Comparison of ENCODE assay signal across 23 cellular contexts in genomic region chr12:6831450-6831995, GRCh38. TPM values are rescaled to one million over a fixed set of nuclear protein-coding genes. Genes with fewer than 3 reads are reported as not detected.
"Had no signal": no experiment of that assay in that cellular context is flagged by ENCODE, and none has a peak within 500 bp of the region (broad histone marks: within the 10 kb centered on the region; RNA-seq: fewer than 3 reads in every experiment).

No MANE protein-coding gene starts in this region.

- ATAC-seq: activated CD8-positive, alpha-beta memory T cell treated with anti-CD3 and anti-CD28 coated beads, Interleukin-2, amount 10 ng/mL, durations not matched to agents 7 days and 5 days; activated naive CD8-positive, alpha-beta T cell treated with anti-CD3 and anti-CD28 coated beads, Interleukin-2, amount 50 U/mL, for 24 hours; body of pancreas; left ventricle myocardium superior; naive thymus-derived CD8-positive, alpha-beta T cell had no signal

- H3K9me3 ChIP-seq: body of pancreas, testis had no signal

- H3K4me3 Mint-ChIP-seq: activated CD4-positive, alpha-beta memory T cell treated with anti-CD3 and anti-CD28 coated beads, Interleukin-2, amount 10 ng/mL, durations not matched to agents 7 days and 5 days; activated CD8-positive, alpha-beta memory T cell treated with anti-CD3 and anti-CD28 coated beads, Interleukin-2, amount 10 ng/mL, durations not matched to agents 7 days and 5 days; activated naive CD4-positive, alpha-beta T cell treated with anti-CD3 and anti-CD28 coated beads, Interleukin-2, amount 10 ng/mL, durations not matched to agents 7 days and 5 days; activated naive CD8-positive, alpha-beta T cell treated with anti-CD3 and anti-CD28 coated beads, Interleukin-2, amount 50 U/mL, for 24 hours had no signal

- H3K27me3 ChIP-seq: body of pancreas, testis had no signal

- H3K9me3 Mint-ChIP-seq: activated CD4-positive, alpha-beta memory T cell treated with anti-CD3 and anti-CD28 coated beads, Interleukin-2, amount 10 ng/mL, durations not matched to agents 7 days and 5 days; activated naive CD4-positive, alpha-beta T cell treated with anti-CD3 and anti-CD28 coated beads, Interleukin-2, amount 10 ng/mL, durations not matched to agents 7 days and 5 days; activated naive CD8-positive, alpha-beta T cell treated with anti-CD3 and anti-CD28 coated beads, Interleukin-2, amount 50 U/mL, for 24 hours; mesothelial cell of epicardium; naive thymus-derived CD8-positive, alpha-beta T cell had no signal

- H3K27ac Mint-ChIP-seq: activated CD4-positive, alpha-beta memory T cell treated with anti-CD3 and anti-CD28 coated beads, Interleukin-2, amount 10 ng/mL, durations not matched to agents 7 days and 5 days; activated CD8-positive, alpha-beta memory T cell treated with anti-CD3 and anti-CD28 coated beads, Interleukin-2, amount 10 ng/mL, durations not matched to agents 7 days and 5 days; activated naive CD4-positive, alpha-beta T cell treated with anti-CD3 and anti-CD28 coated beads, Interleukin-2, amount 10 ng/mL, durations not matched to agents 7 days and 5 days; activated naive CD8-positive, alpha-beta T cell treated with anti-CD3 and anti-CD28 coated beads, Interleukin-2, amount 50 U/mL, for 24 hours; immature natural killer cell; mesothelial cell of epicardium; progenitor cell of endocrine pancreas had no signal

- H3K27ac ChIP-seq: body of pancreas, testis had no signal

- H3K36me3 Mint-ChIP-seq: activated CD8-positive, alpha-beta memory T cell treated with anti-CD3 and anti-CD28 coated beads, Interleukin-2, amount 10 ng/mL, durations not matched to agents 7 days and 5 days; activated naive CD4-positive, alpha-beta T cell treated with anti-CD3 and anti-CD28 coated beads, Interleukin-2, amount 10 ng/mL, durations not matched to agents 7 days and 5 days; immature natural killer cell had no signal

- DNase-seq: activated CD4-positive, alpha-beta memory T cell treated with anti-CD3 and anti-CD28 coated beads, Interleukin-2, amount 10 ng/mL, durations not matched to agents 7 days and 5 days; activated CD4-positive, alpha-beta T cell treated with anti-CD3 and anti-CD28 coated beads for 4 hours; activated CD4-positive, CD25-positive, alpha-beta regulatory T cell; activated CD8-positive, alpha-beta memory T cell treated with anti-CD3 and anti-CD28 coated beads, Interleukin-2, amount 10 ng/mL, durations not matched to agents 7 days and 5 days; activated effector memory CD4-positive, alpha-beta T cell treated with anti-CD3 and anti-CD28 coated beads, Interleukin-2, amount 50 U/mL, for 16 hours; activated naive CD4-positive, alpha-beta T cell treated with anti-CD3 and anti-CD28 coated beads, Interleukin-2, amount 10 ng/mL, durations not matched to agents 7 days and 5 days; activated naive CD8-positive, alpha-beta T cell treated with anti-CD3 and anti-CD28 coated beads, Interleukin-2, amount 50 U/mL, for 24 hours; activated T-cell treated with anti-CD3 and anti-CD28 coated beads for 4 hours; body of pancreas; immature natural killer cell; kidney glomerular epithelial cell; left ventricle myocardium superior; mammary epithelial cell; naive thymus-derived CD8-positive, alpha-beta T cell; retina; stimulated activated CD4-positive, alpha-beta T cell treated with anti-CD3 and anti-CD28 coated beads, Interleukin-2, amount 100 ng/mL, for 48 hours; stimulated activated CD8-positive, alpha-beta memory T cell treated with anti-CD3 and anti-CD28 coated beads, Interleukin-4, amount 100 ng/mL, for 48 hours; stimulated activated naive CD4-positive, alpha-beta T cell; T-helper 9 cell; testis; trophoblast cell had no signal

- H3K4me3 ChIP-seq: body of pancreas, testis had no signal

RNA-seq across cellular contexts. Expression of gene GNB3, which starts 9.2 kb away (rescaled TPM):
- total RNA-seq: activated CD4-positive, alpha-beta memory T cell treated with anti-CD3 and anti-CD28 coated beads, Interleukin-2, amount 10 ng/mL, durations not matched to agents 7 days and 5 days had no signal

RNA-seq across cellular contexts. Expression of gene GPR162, which starts 9.9 kb away (rescaled TPM):
- total RNA-seq: activated CD4-positive, alpha-beta memory T cell treated with anti-CD3 and anti-CD28 coated beads, Interleukin-2, amount 10 ng/mL, durations not matched to agents 7 days and 5 days; naive thymus-derived CD8-positive, alpha-beta T cell had no signal
